Comparison of ENCODE assay signal across 9 cellular contexts in the genomic region with DNA sequence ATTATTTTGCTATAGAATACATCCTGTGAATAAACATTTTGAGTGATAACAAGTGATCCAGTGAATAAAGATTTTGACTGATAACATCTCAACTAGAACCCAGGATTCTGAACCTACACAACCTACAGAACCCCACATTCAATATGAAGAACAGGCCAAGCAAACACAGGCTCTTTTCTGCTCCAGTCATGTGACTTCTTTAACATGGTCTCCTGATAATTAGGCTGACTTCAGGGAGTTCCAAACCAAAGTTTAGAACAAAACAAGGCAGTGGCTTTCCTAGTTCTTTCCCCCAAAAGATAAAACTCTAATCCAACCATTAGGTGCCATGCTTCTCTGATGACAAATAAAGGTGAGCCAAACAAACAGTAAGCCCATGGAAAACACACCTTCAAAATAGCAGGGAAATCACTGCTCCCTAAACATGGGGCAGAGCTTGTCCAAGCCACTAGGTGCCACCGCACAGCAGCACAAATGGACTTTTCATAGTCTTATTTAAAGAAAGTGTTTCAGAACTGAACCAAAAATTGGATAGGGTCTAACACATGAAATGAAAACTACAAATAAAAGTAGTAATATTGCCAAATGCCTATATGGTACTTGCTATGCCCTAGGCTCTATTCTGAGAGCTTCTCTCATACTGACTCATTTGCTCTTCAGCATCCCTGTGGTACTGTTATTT.
DNase-seq lines count a peak whose midpoint lies in the region; ATAC-seq and TF ChIP-seq lines count a peak whose summit lies in the region.
"Had no signal": no experiment of that assay in that cellular context is flagged by ENCODE, and none has a peak within 500 bp of the region (broad histone marks: within the 10 kb centered on the region; RNA-seq: fewer than 3 reads in every experiment).

No MANE protein-coding gene starts in this region.

- H3K4me3 ChIP-seq in A673 (ENCODE audit: low read depth, low read length, poor library complexity, severe bottlenecking) (no peak overlapping the region), GM23248 (no peak overlapping the region)

- no peak overlapping the region for H3K9ac ChIP-seq in GM23248

- ATAC-seq in GM21717 (IDR thresholded peaks at IDR 0.05; ENCODE audit: unreplicated experiment): no peak
- no peak for ATAC-seq in HG03045 (IDR thresholded peaks at IDR 0.05; ENCODE audit: unreplicated experiment)

- H3K36me3 ChIP-seq in A673 (ENCODE audit: insufficient read depth, low read length, poor library complexity, severe bottlenecking) (no peaks in the 10 kb centered on the region), GM23248 (ENCODE audit: low read depth) (no peaks in the 10 kb centered on the region)

- peaks cover 11% of the 10 kb centered on the region for H3K4me1 ChIP-seq in A673 (ENCODE audit: insufficient read depth, low read length, poor library complexity, severe bottlenecking)
- peaks cover 5% of the 10 kb centered on the region; the same call in 1 of the 2 replicates for H3K4me1 ChIP-seq in GM23248 (ENCODE audit: insufficient read depth)

- no peaks in the 10 kb centered on the region for H3K36me3 Mint-ChIP-seq in activated naive CD8-positive, alpha-beta T cell treated with anti-CD3 and anti-CD28 coated beads for 36 hours

- no peaks in the 10 kb centered on the region for H3K27me3 ChIP-seq in A673 (replicated peaks; ENCODE audit: insufficient read depth, low read depth, low read length, poor library complexity)
- no peaks in the 10 kb centered on the region for H3K27me3 ChIP-seq in GM23248 (replicated peaks; ENCODE audit: insufficient read depth)

- no peaks in the 10 kb centered on the region for H3K9me2 ChIP-seq in GM23248 (ENCODE audit: insufficient read depth)

- peaks cover 25% of the 10 kb centered on the region for H3K27me3 Mint-ChIP-seq in activated naive CD8-positive, alpha-beta T cell treated with anti-CD3 and anti-CD28 coated beads for 36 hours

- H2AFZ ChIP-seq in GM23248: no peak overlapping the region

- no TSS peak for BruUV-seq in A673 (replicated peaks; lab: Mats Ljungman, UMichigan)

- no peaks in the 10 kb centered on the region for H3K9me3 Mint-ChIP-seq in activated naive CD8-positive, alpha-beta T cell treated with anti-CD3 and anti-CD28 coated beads for 36 hours
- H3K9me3 Mint-ChIP-seq: activated T-cell treated with anti-CD3 and anti-CD28 coated beads, Interleukin-2, amount 50 U/mL, for 24 hours had no signal

- H3K4me1 Mint-ChIP-seq in activated naive CD8-positive, alpha-beta T cell treated with anti-CD3 and anti-CD28 coated beads for 36 hours: no peaks in the 10 kb centered on the region

- no peak overlapping the region for H3K4me2 ChIP-seq in GM23248 (ENCODE audit: unreplicated experiment)

- in situ Hi-C loops in GM23248 (cut with MboI): loop anchor here (5.0 kb wide), 1 partner anchor 162 kb away; no protein-coding TSS in a partner anchor
- in situ Hi-C loops in SK-MEL-5 (cut with HindIII; ENCODE audit: low pct_unique_long_range_greater_than_20kb, low sequenced_read_pairs): loop anchor here (25.0 kb wide), 1 partner anchor 147 kb away; no protein-coding TSS in a partner anchor

- POLR2A ChIA-PET in A673 (lab: Charles Lee; ENCODE audit: low non-redundant PET): no interaction called here

- TF ChIP-seq CTCF in A673 (conservative IDR thresholded peaks at IDR 0.05; ENCODE audit: low read depth, low read length): peak; percentile 67

- no peaks in the 10 kb centered on the region for H3K79me2 ChIP-seq in GM23248 (ENCODE audit: insufficient read depth)

- no peak overlapping the region for H3K27ac Mint-ChIP-seq in activated naive CD8-positive, alpha-beta T cell treated with anti-CD3 and anti-CD28 coated beads for 36 hours
- H3K27ac Mint-ChIP-seq: activated T-cell treated with anti-CD3 and anti-CD28 coated beads, Interleukin-2, amount 50 U/mL, for 24 hours had no signal

- H3F3A ChIP-seq in GM23248 (ENCODE audit: insufficient read depth): 0 out of 2 replicates have a peak, but pooled peaks cover 6% of the 10 kb centered on the region

- DNase-seq in A673 (ENCODE audit: low spot score): peak; percentile 55
- DNase-seq in GM23248: peak; percentile 58
- peak; percentile 35 for DNase-seq in SK-MEL-5 (ENCODE audit: low read depth, low spot score)
- DNase-seq in glomerular visceral epithelial cell (ENCODE audit: extremely low spot score): peak; percentile 52
- DNase-seq in midbrain (lab: John Stamatoyannopoulos, UW): no peak
- DNase-seq in activated naive CD8-positive, alpha-beta T cell treated with anti-CD3 and anti-CD28 coated beads for 36 hours: no peak
- DNase-seq: activated T-cell treated with anti-CD3 and anti-CD28 coated beads, Interleukin-2, amount 50 U/mL, for 24 hours had no signal

- H3K27ac ChIP-seq in A673 (ENCODE audit: low read depth, low read length, poor library complexity, severe bottlenecking): no peak overlapping the region
- H3K27ac ChIP-seq in GM23248: no peak overlapping the region

- no peak overlapping the region for H3K4me3 Mint-ChIP-seq in activated naive CD8-positive, alpha-beta T cell treated with anti-CD3 and anti-CD28 coated beads for 36 hours
- H3K4me3 Mint-ChIP-seq: activated T-cell treated with anti-CD3 and anti-CD28 coated beads, Interleukin-2, amount 50 U/mL, for 24 hours had no signal

- CTCF ChIA-PET in A673 (lab: Charles Lee): interaction anchor here (1.1 to 2.8 kb wide), 5 partner anchors 137 to 175 kb away, joined by 3 to 20 read pairs (median 4); no protein-coding TSS in a partner anchor

- 95% methylated on average over 1 of the region's 1 CpG for WGBS in GM23248 (ENCODE audit: low coverage in 1 of 2, low lambda C conversion rate in 2 of 2, missing lambda C conversion rate in 2 of 2), 2 experiments

- intact Hi-C loops in A673 (cut with micrococcal nuclease; ENCODE audit: unreplicated experiment): loop anchor here (2.0 kb wide), 1 partner anchor 95 kb away; a partner anchor contains a TSS

- H4K20me1 ChIP-seq in GM23248 (ENCODE audit: insufficient read depth): no peaks in the 10 kb centered on the region

- no peaks in the 10 kb centered on the region for H3K9me3 ChIP-seq in A673 (ENCODE audit: low read depth, low read length, poor library complexity, severe bottlenecking)
- H3K9me3 ChIP-seq in GM23248 (ENCODE audit: low read depth): no peaks in the 10 kb centered on the region

Comparison
In these comparisons a context has a peak if more than half of its experiments do, and no peak if none do; other contexts are left out.
1. DNase-seq: peak in A673 (single experiment), GM23248 (single experiment), SK-MEL-5 (single experiment) and glomerular visceral epithelial cell (single experiment); none in midbrain (single experiment) and activated naive CD8-positive, alpha-beta T cell treated with anti-CD3 and anti-CD28 coated beads for 36 hours (single experiment).